16 cellular contexts compared by ENCODE assay signal in genomic region chr4:186345184-186345583, GRCh38.
"Had no signal": no experiment of that assay in that cellular context is flagged by ENCODE, and none has a peak within 500 bp of the region (broad histone marks: within the 10 kb centered on the region; RNA-seq: fewer than 3 reads in every experiment).

No MANE protein-coding gene starts in this region.

- ATAC-seq: gastroesophageal sphincter; naive thymus-derived CD8-positive, alpha-beta T cell; right cardiac atrium had no signal

- H3K27ac ChIP-seq: esophagus squamous epithelium, gastroesophageal sphincter, left ventricle myocardium inferior had no signal

- H3K9me3 ChIP-seq: esophagus squamous epithelium, gastroesophageal sphincter had no signal

- H3K4me3 ChIP-seq: esophagus squamous epithelium, gastroesophageal sphincter, left ventricle myocardium inferior, lung, smooth muscle cell had no signal

- H3K4me1 Mint-ChIP-seq: immature natural killer cell; naive thymus-derived CD8-positive, alpha-beta T cell had no signal

- H3K4me3 Mint-ChIP-seq: immature natural killer cell; naive thymus-derived CD8-positive, alpha-beta T cell had no signal

- H3K36me3 Mint-ChIP-seq: immature natural killer cell; naive thymus-derived CD8-positive, alpha-beta T cell had no signal

- H3K27ac Mint-ChIP-seq: immature natural killer cell; naive thymus-derived CD8-positive, alpha-beta T cell had no signal

- H3K4me1 ChIP-seq: esophagus squamous epithelium, gastroesophageal sphincter, left ventricle myocardium inferior had no signal

- DNase-seq: effector memory CD4-positive, alpha-beta T cell; esophagus squamous epithelium; foreskin fibroblast; glutamatergic neuron; immature natural killer cell; left ventricle myocardium inferior; mesenchymal stem cell; naive thymus-derived CD8-positive, alpha-beta T cell; posterior cingulate gyrus; right cardiac atrium; stimulated activated CD4-positive, alpha-beta T cell treated with anti-CD3 and anti-CD28 coated beads, Interleukin-2, amount 100 ng/mL, for 48 hours; stimulated activated naive CD4-positive, alpha-beta T cell treated with Interleukin-2 at 50 U/mL for 16 hours; trophoblast cell had no signal

- H3K36me3 ChIP-seq: esophagus squamous epithelium, gastroesophageal sphincter, left ventricle myocardium inferior had no signal
